10 cellular contexts compared by ENCODE assay signal in the genomic region with DNA sequence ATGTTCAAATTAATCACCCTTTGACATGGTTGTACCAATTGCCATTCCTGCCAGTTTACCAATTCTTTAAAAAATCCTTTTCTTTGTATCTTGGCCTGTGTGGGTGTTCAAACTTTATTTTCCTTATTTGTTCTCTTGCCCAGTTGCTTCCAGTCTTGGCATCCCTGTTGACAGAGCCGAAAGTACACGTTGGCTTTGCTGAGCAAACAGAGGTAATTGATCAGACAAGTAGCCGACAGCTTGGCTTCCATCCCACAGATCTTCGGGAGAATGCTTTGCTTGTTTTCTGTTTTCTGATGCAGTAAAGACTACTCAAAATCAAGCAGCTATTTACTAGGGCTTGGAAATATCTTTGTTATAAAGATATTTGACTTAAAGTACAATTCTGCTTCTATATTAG.
"Had no signal": no experiment of that assay in that cellular context is flagged by ENCODE, and none has a peak within 500 bp of the region (broad histone marks: within the 10 kb centered on the region; RNA-seq: fewer than 3 reads in every experiment).

No MANE protein-coding gene starts in this region.

- H3K9me3 ChIP-seq: breast epithelium had no signal

- H3K27me3 ChIP-seq: breast epithelium had no signal

- ATAC-seq: effector memory CD8-positive, alpha-beta T cell; foreskin keratinocyte had no signal

- H3K4me3 ChIP-seq: breast epithelium had no signal

- H3K36me3 ChIP-seq: breast epithelium had no signal

- H3K27ac ChIP-seq: breast epithelium, foreskin keratinocyte had no signal

- DNase-seq: activated CD4-positive, alpha-beta T cell treated with anti-CD3 and anti-CD28 coated beads, Interleukin-2, amount 10 ng/mL, durations not matched to agents 7 days and 5 days; activated CD8-positive, alpha-beta memory T cell treated with anti-CD3 and anti-CD28 coated beads, Interleukin-2, amount 50 U/mL, for 48 hours; activated gamma-delta T cell treated with Interleukin-2 at 50 U/mL for 16 hours; activated naive CD8-positive, alpha-beta T cell treated with anti-CD3 and anti-CD28 coated beads for 36 hours; cerebellar nuclear complex; effector memory CD8-positive, alpha-beta T cell; foreskin keratinocyte; kidney glomerular epithelial cell; stimulated activated CD4-positive, alpha-beta T cell treated with anti-CD3 and anti-CD28 coated beads, Interleukin-1b, Interleukin-23, amount 100 ng/mL, for 48 hours had no signal

- H3K4me1 ChIP-seq: breast epithelium, foreskin keratinocyte had no signal
